In genomic region chr10:26780793-26781601, GRCh38 we compare ENCODE assay signal across 8 cellular contexts.
DNase-seq lines count a peak whose midpoint lies in the region; ATAC-seq and TF ChIP-seq lines count a peak whose summit lies in the region.

No MANE protein-coding gene starts in this region.

- no peaks in the 10 kb centered on the region for H3K36me3 Mint-ChIP-seq in T-helper 17 cell (ENCODE audit: low read depth)
- H3K36me3 Mint-ChIP-seq in glutamatergic neuron (ENCODE audit: unreplicated experiment), result peaks cover 6% of the 10 kb centered on the region
- no peaks in the 10 kb centered on the region for H3K36me3 Mint-ChIP-seq in type B pancreatic cell

- H3K27ac Mint-ChIP-seq in T-helper 17 cell, result peak overlapping the region; percentile 62
- peak overlapping the region; percentile 52 for H3K27ac Mint-ChIP-seq in glutamatergic neuron (ENCODE audit: unreplicated experiment)
- peak overlapping the region; percentile 59 for H3K27ac Mint-ChIP-seq in type B pancreatic cell

- H3K4me1 Mint-ChIP-seq in T-helper 17 cell, result peaks cover 56% of the 10 kb centered on the region
- H3K4me1 Mint-ChIP-seq in glutamatergic neuron (ENCODE audit: low read depth, unreplicated experiment), result peaks cover 16% of the 10 kb centered on the region
- H3K4me1 Mint-ChIP-seq in type B pancreatic cell (ENCODE audit: unreplicated experiment), result peaks cover 4% of the 10 kb centered on the region

- no peaks in the 10 kb centered on the region for H3K9me3 ChIP-seq in T-helper 17 cell (ENCODE audit: control insufficient read depth, low read length, poor library complexity, severe bottlenecking)

- H3K4me3 Mint-ChIP-seq in T-helper 17 cell, result peak overlapping the region; percentile 5
- no peak overlapping the region for H3K4me3 Mint-ChIP-seq in glutamatergic neuron (ENCODE audit: unreplicated experiment)
- no peak overlapping the region for H3K4me3 Mint-ChIP-seq in type B pancreatic cell

- TF ChIP-seq CTCF in glutamatergic neuron (IDR thresholded peaks at IDR 0.05; ENCODE audit: partially characterized antibody, unreplicated experiment) (no peak), type B pancreatic cell (conservative IDR thresholded peaks at IDR 0.05) (no peak)

- peaks cover 1% of the 10 kb centered on the region for H3K9me3 Mint-ChIP-seq in glutamatergic neuron (ENCODE audit: unreplicated experiment)
- no peaks in the 10 kb centered on the region for H3K9me3 Mint-ChIP-seq in type B pancreatic cell

- TF ChIP-seq POLR2A in GM18505 (IDR thresholded peaks at IDR 0.05; ENCODE audit: borderline replicate concordance, extremely low read depth, insufficient read depth, insufficient read length), result no peak

- DNase-seq in A172 (ENCODE audit: low spot score), result peak; percentile 96
- no peak for DNase-seq in T-helper 17 cell
- no peak for DNase-seq in glutamatergic neuron
- no peak for DNase-seq in type B pancreatic cell (ENCODE audit: extremely low spot score, unreplicated experiment)
- DNase-seq in T-helper 2 cell, result no peak
- no peak for DNase-seq in DMS 273 treated with DMSO at 0.1 percent for 48 hours (lab: John Stamatoyannopoulos, UW)

- H3K27me3 Mint-ChIP-seq in T-helper 17 cell, result no peaks in the 10 kb centered on the region
- H3K27me3 Mint-ChIP-seq in glutamatergic neuron (ENCODE audit: unreplicated experiment), result no peaks in the 10 kb centered on the region
- no peaks in the 10 kb centered on the region for H3K27me3 Mint-ChIP-seq in type B pancreatic cell

- ATAC-seq in GM18505 (IDR thresholded peaks at IDR 0.05; ENCODE audit: unreplicated experiment) (peak; percentile 53), HG03064 (IDR thresholded peaks at IDR 0.05; ENCODE audit: low read depth, unreplicated experiment) (peak; percentile 66), T-helper 17 cell (peak; percentile 55)
